ENCODE assay signal across 17 cellular contexts in genomic region chr19:40392123-40392522, GRCh38. TPM values are rescaled to one million over a fixed set of nuclear protein-coding genes. Genes with fewer than 3 reads are reported as not detected.
DNase-seq lines count a peak whose midpoint lies in the region; ATAC-seq, FAIRE-seq and TF ChIP-seq lines count a peak whose summit lies in the region.
"Had no signal": no experiment of that assay in that cellular context is flagged by ENCODE, and none has a peak within 500 bp of the region (broad histone marks: within the 10 kb centered on the region; RNA-seq: fewer than 3 reads in every experiment).

No MANE protein-coding gene starts in this region.

- in situ Hi-C loops in K562 (cut with MboI), result no loop called here

- no peak for TF ChIP-seq EP300 in K562 (IDR thresholded peaks at IDR 0.05; ENCODE audit: low read length)

- H3K4me1 ChIP-seq in HEK293 (ENCODE audit: control insufficient read depth, insufficient read depth, low read length), result no peaks in the 10 kb centered on the region
- peaks cover 6 to 40% of the 10 kb centered on the region in 2 experiments; a peak in 3 of 5 replicates for H3K4me1 ChIP-seq in K562 (replicated peaks in 1 of 2; ENCODE audit: control insufficient read depth in 2 of 2, insufficient read depth in 2 of 2, low read length in 2 of 2)
- no peaks in the 10 kb centered on the region for H3K4me1 ChIP-seq in osteoblast (ENCODE audit: insufficient read depth, low read length)
- peaks cover 13% of the 10 kb centered on the region for H3K4me1 ChIP-seq in upper lobe of right lung
- no peaks in the 10 kb centered on the region for H3K4me1 ChIP-seq in spleen

- H3K9ac ChIP-seq in K562 (ENCODE audit: insufficient read depth in 1 of 2, low read depth in 2 of 2, low read length in 2 of 2), result peak overlapping the region in 1 of 2 experiments; percentile 38; a peak in 1 of 4 replicates

- H3K36me3 ChIP-seq in HEK293 (ENCODE audit: control insufficient read depth in 2 of 2, insufficient read depth in 1 of 2, low read length in 2 of 2), result no peaks in the 10 kb centered on the region; a peak in 1 of 3 replicates
- no peaks in the 10 kb centered on the region for H3K36me3 ChIP-seq in K562 (ENCODE audit: control insufficient read depth, insufficient read depth, low read length)
- H3K36me3 ChIP-seq in osteoblast (ENCODE audit: insufficient read depth, low read length), result no peaks in the 10 kb centered on the region
- H3K36me3 ChIP-seq in upper lobe of right lung, result no peaks in the 10 kb centered on the region
- H3K36me3 ChIP-seq in spleen, result peaks cover 0 to under 1% (median 0%) of the 10 kb centered on the region in 6 donors
- H3K36me3 ChIP-seq: MG63 had no signal

- ATAC-seq in K562 (peak; percentile 30; the same call in 2 of the 3 replicates), upper lobe of right lung (no peak), GM21367 (IDR thresholded peaks at IDR 0.05; ENCODE audit: unreplicated experiment) (no peak), HG02642 (IDR thresholded peaks at IDR 0.05; ENCODE audit: poor library complexity, unreplicated experiment) (no peak)

- POLR2A ChIA-PET in HEK293 (lab: Yijun Ruan, JAX), result no interaction called here
- POLR2A ChIA-PET in K562 (lab: Yijun Ruan, JAX), result interaction anchor here (0.6 kb wide), 1 partner anchor 34 kb away, joined by 4 read pairs; the partner anchor contains the start of gene SERTAD1

- no peak overlapping the region for H3K4me3 ChIP-seq in HEK293 (ENCODE audit: low read depth, low read length)
- no peak overlapping the region for H3K4me3 ChIP-seq in K562
- H3K4me3 ChIP-seq in osteoblast (ENCODE audit: insufficient read depth, low read length), result no peak overlapping the region
- H3K4me3 ChIP-seq in upper lobe of right lung, result no peak overlapping the region
- H3K4me3 ChIP-seq in spleen, result no peak overlapping the region
- H3K4me3 ChIP-seq: MG63 had no signal

- no TSS peak for BruUV-seq in K562 (replicated peaks; lab: Mats Ljungman, UMichigan)

- no peak for TF ChIP-seq POLR2A in K562 (conservative IDR thresholded peaks at IDR 0.05)
- TF ChIP-seq POLR2A in spleen (IDR thresholded peaks at IDR 0.05), result no peak

- CTCF ChIA-PET in HEK293 (lab: Yijun Ruan, JAX), result interaction anchor here (0.6 kb wide), 3 partner anchors 8 to 1361 kb away, joined by 3 to 5 read pairs (median 4); no protein-coding TSS in a partner anchor
- CTCF ChIA-PET in K562 (lab: Yijun Ruan, JAX; ENCODE audit: low intra/inter-chr PET ratio), result no interaction called here

- 33% methylated on average over 5 of the region's 8 CpGs for WGBS in K562 (ENCODE audit: insufficient coverage, low coverage, missing lambda C conversion rate)
- WGBS in spleen, 5 donors, result 66 to 79% (median 74%) methylated on average over 8 of the region's 8 CpGs

- H3K79me2 ChIP-seq in K562 (ENCODE audit: control insufficient read depth, insufficient read depth, low read length) (no peaks in the 10 kb centered on the region), osteoblast (ENCODE audit: insufficient read depth, low read length) (no peaks in the 10 kb centered on the region)

- H3K9me3 ChIP-seq in HEK293 (ENCODE audit: control insufficient read depth, insufficient read depth, low read depth, low read length) (no peaks in the 10 kb centered on the region), K562 (replicated peaks; ENCODE audit: control insufficient read depth, insufficient read depth, low read depth, low read length) (no peaks in the 10 kb centered on the region), osteoblast (ENCODE audit: low read depth, low read length) (no peaks in the 10 kb centered on the region), upper lobe of right lung (no peaks in the 10 kb centered on the region), spleen (no peaks in the 10 kb centered on the region)
- H3K9me3 ChIP-seq: MG63 had no signal

- H4K20me1 ChIP-seq in K562 (replicated peaks; ENCODE audit: control insufficient read depth, insufficient read depth, low read length) (no peaks in the 10 kb centered on the region), osteoblast (ENCODE audit: insufficient read depth, low read length) (no peaks in the 10 kb centered on the region)

- DNase-seq in K562 (ENCODE audit: extremely low read depth in 1 of 4, low spot score in 3 of 4), result peak in 2 of 4 experiments; percentile 47 to 49
- DNase-seq in osteoblast (ENCODE audit: insufficient read length, low spot score, missing footprints), result peak; percentile 59
- no peak for DNase-seq in upper lobe of right lung
- DNase-seq in spleen, result no peak
- DNase-seq: COR-L47, DMS153, GDM1, Kasumi-1, MG63, NCI-H1048, NCI-H1436, NCI-H2029, NCI-H526 had no signal

- FAIRE-seq in K562 (lab: Jason Lieb, UNC), result peak; percentile 23
- FAIRE-seq: H54 had no signal

- TF ChIP-seq CTCF in HEK293 (tag by site-specific recombination; IDR thresholded peaks at IDR 0.05) (no peak), K562 (IDR thresholded peaks at IDR 0.05 in 2 of 3, conservative IDR thresholded peaks at IDR 0.05 in 1 of 3; ENCODE audit: insufficient read depth in 2 of 3, low read depth in 1 of 3, low read length in 3 of 3) (no peak), osteoblast (IDR thresholded peaks at IDR 0.05; ENCODE audit: extremely low read depth, low read depth, low read length) (no peak), upper lobe of right lung (IDR thresholded peaks at IDR 0.05) (no peak), spleen (IDR thresholded peaks at IDR 0.05 in 8 of 11, conservative IDR thresholded peaks at IDR 0.05 in 3 of 11) (no peak)

- H2AFZ ChIP-seq in K562 (ENCODE audit: low read depth, low read length), result peak overlapping the region; percentile 41; the same call in 1 of the 2 replicates
- H2AFZ ChIP-seq in osteoblast (ENCODE audit: low read length), result no peak overlapping the region

- H3K27ac ChIP-seq in HEK293 (ENCODE audit: extremely low read depth, low read depth, low read length) (0 out of 2 replicates have a peak overlapping the region, but pooled peaks have one; percentile 16), K562 (ENCODE audit: extremely low read depth, low read depth, low read length) (no peak overlapping the region), osteoblast (ENCODE audit: low read depth, low read length) (no peak overlapping the region), upper lobe of right lung (peak overlapping the region; percentile 51), spleen (no peak overlapping the region)

- intact Hi-C loops in K562 (cut with micrococcal nuclease), result no loop called here
- intact Hi-C loops in upper lobe of right lung (cut with DNase I), result no loop called here
- intact Hi-C loops in spleen (cut with DNase I; ENCODE audit: low total_unique reads), result no loop called here

- H3K4me2 ChIP-seq in K562 (ENCODE audit: insufficient read depth, low read length) (no peak overlapping the region), osteoblast (ENCODE audit: insufficient read depth, low read length) (no peak overlapping the region)

- H3K27me3 ChIP-seq in K562 (ENCODE audit: control insufficient read depth in 2 of 2, insufficient read depth in 2 of 2, low read length in 2 of 2), result peaks cover 15 to 34% of the 10 kb centered on the region in 2 experiments
- H3K27me3 ChIP-seq in osteoblast (ENCODE audit: insufficient read depth, low read length), result no peaks in the 10 kb centered on the region
- H3K27me3 ChIP-seq in upper lobe of right lung, result no peaks in the 10 kb centered on the region
- no peaks in the 10 kb centered on the region for H3K27me3 ChIP-seq in spleen (replicated peaks in 1 of 7)
- H3K27me3 ChIP-seq: MG63 had no signal

- H3K9me1 ChIP-seq in K562 (ENCODE audit: control insufficient read depth, insufficient read depth, low read length), result no peaks in the 10 kb centered on the region

- TF ChIP-seq RAD21 in K562 (CRISPR knock-in tag; conservative IDR thresholded peaks at IDR 0.05 in 1 of 2, IDR thresholded peaks at IDR 0.05 in 1 of 2), result no peak

RNA-seq across cellular contexts. Expression of gene HIPK4, which starts 2.1 kb away (rescaled TPM):
- total RNA-seq in K562 (2011; cell fraction: chromatin; rRNA removed; ENCODE audit: low replicate concordance), result not detected in 2 replicates
- 0.13 TPM in 1 of 2 replicates, not detected in the other for total RNA-seq in K562 (2011; cell fraction: nucleolus; rRNA removed)
- total RNA-seq in K562 (2011; cell fraction: nucleoplasm; rRNA removed), result 0.31 TPM in 1 of 2 replicates, not detected in the other
- total RNA-seq in K562 (2014; rRNA removed) (0.08 TPM in 1 of 2 replicates, not detected in the other), K562 (2014; rRNA removed; fragmentation: Illumina TruSeq; extraction: Trizol) (not detected in 2 replicates), K562 (2015; rRNA removed; fragmentation: Illumina TruSeq; extraction: Trizol) (not detected in 2 replicates), K562 (2021) (0.07 and 0.09 TPM in 2 replicates), osteoblast (0.29 and 0.36 TPM in 2 replicates), upper lobe of right lung (0.64 TPM), spleen (under 1 TPM in 1 of 7 donors, not detected in 6; 0.19 TPM)
- polyA plus RNA-seq in K562 (2011; rRNA removed) (0.06 TPM in 1 of 2 replicates, not detected in the other), K562 (2014; fragmentation: Illumina TruSeq; extraction: Trizol) (not detected in 2 replicates), K562 (2014; fragmentation: Nextera tagmentation; extraction: Ambion mirVana) (not detected), K562 (2014; rRNA removed) (0.05 TPM in 1 of 2 replicates, not detected in the other), spleen (under 1 TPM in 1 of 3 donors, not detected in 2; 0.08 TPM)
- polyA plus RNA-seq in K562 (2011; cell fraction: cytosol; rRNA removed), result 0.06 TPM in 2 replicates
- 0.10 TPM in 1 of 2 replicates, not detected in the other for polyA plus RNA-seq in K562 (2011; cell fraction: nucleus; rRNA removed)
- 0.08 and 0.10 TPM in 2 replicates for polyA plus RNA-seq in K562 (2012)
- not detected in 2 replicates for polyA minus RNA-seq in K562 (2011; rRNA and poly(A)+ RNA removed)
- polyA minus RNA-seq in K562 (2011; cell fraction: cytosol; rRNA and poly(A)+ RNA removed), result not detected in 2 replicates
- not detected in 2 replicates for polyA minus RNA-seq in K562 (2011; cell fraction: nucleus; rRNA and poly(A)+ RNA removed)

RNA-seq across cellular contexts. Expression of gene PRX, which starts 21.1 kb away (rescaled TPM):
- total RNA-seq in K562 (2011; cell fraction: chromatin; rRNA removed; ENCODE audit: low replicate concordance), result 1.8 and 4.5 TPM in 2 replicates
- total RNA-seq in K562 (2011; cell fraction: nucleolus; rRNA removed), result 2.7 and 2.8 TPM in 2 replicates
- 2.1 and 2.2 TPM in 2 replicates for total RNA-seq in K562 (2011; cell fraction: nucleoplasm; rRNA removed)
- total RNA-seq in K562 (2014; rRNA removed), result 2.8 and 3.8 TPM in 2 replicates
- 0.61 and 0.65 TPM in 2 replicates for total RNA-seq in K562 (2014; rRNA removed; fragmentation: Illumina TruSeq; extraction: Trizol)
- 1.8 and 2.0 TPM in 2 replicates for total RNA-seq in K562 (2015; rRNA removed; fragmentation: Illumina TruSeq; extraction: Trizol)
- 2.9 and 3.5 TPM in 2 replicates for total RNA-seq in K562 (2021)
- 1.5 and 1.7 TPM in 2 replicates for polyA plus RNA-seq in K562 (2011; rRNA removed)
- polyA plus RNA-seq in K562 (2011; cell fraction: cytosol; rRNA removed), result 1.4 and 1.7 TPM in 2 replicates
- 1.0 and 1.8 TPM in 2 replicates for polyA plus RNA-seq in K562 (2011; cell fraction: nucleus; rRNA removed)
- 2.5 and 4.5 TPM in 2 replicates for polyA plus RNA-seq in K562 (2012)
- polyA plus RNA-seq in K562 (2014; fragmentation: Illumina TruSeq; extraction: Trizol), result 1.3 and 2.1 TPM in 2 replicates
- not detected for polyA plus RNA-seq in K562 (2014; fragmentation: Nextera tagmentation; extraction: Ambion mirVana)
- 1.4 and 1.7 TPM in 2 replicates for polyA plus RNA-seq in K562 (2014; rRNA removed)
- polyA minus RNA-seq in K562 (2011; rRNA and poly(A)+ RNA removed), result 1.4 and 1.5 TPM in 2 replicates
- polyA minus RNA-seq in K562 (2011; cell fraction: cytosol; rRNA and poly(A)+ RNA removed), result 2.1 and 2.8 TPM in 2 replicates
- polyA minus RNA-seq in K562 (2011; cell fraction: nucleus; rRNA and poly(A)+ RNA removed), result 0.54 and 1.00 TPM in 2 replicates
- total RNA-seq in osteoblast, result 2.7 and 3.3 TPM in 2 replicates
- total RNA-seq in upper lobe of right lung, result 36.2 TPM
- 1 to 10 TPM; 1.7 to 3.4 (median 3.0) TPM for total RNA-seq in spleen
- polyA plus RNA-seq in spleen, result 1 to 10 TPM in 1 of 3 donors, under 1 TPM in 2; 0.50 to 1.8 (median 0.56) TPM

RNA-seq across cellular contexts. Expression of gene SERTAD1, which starts 33.7 kb away (rescaled TPM):
- 3.1 and 8.3 TPM in 2 replicates for total RNA-seq in K562 (2011; cell fraction: chromatin; rRNA removed; ENCODE audit: low replicate concordance)
- 10.3 and 11.0 TPM in 2 replicates for total RNA-seq in K562 (2011; cell fraction: nucleolus; rRNA removed)
- total RNA-seq in K562 (2011; cell fraction: nucleoplasm; rRNA removed), result 7.5 and 8.9 TPM in 2 replicates
- total RNA-seq in K562 (2014; rRNA removed) (8.1 and 10.9 TPM in 2 replicates), K562 (2014; rRNA removed; fragmentation: Illumina TruSeq; extraction: Trizol) (2.1 and 2.8 TPM in 2 replicates), K562 (2015; rRNA removed; fragmentation: Illumina TruSeq; extraction: Trizol) (4.9 and 5.5 TPM in 2 replicates), K562 (2021) (8.7 and 8.9 TPM in 2 replicates), osteoblast (15.2 and 15.3 TPM in 2 replicates), upper lobe of right lung (22.1 TPM), spleen (10 to 100 TPM in 6 of 7 donors, 1 to 10 TPM in 1; 9.8 to 19.7 (median 13.2) TPM)
- polyA plus RNA-seq in K562 (2011; rRNA removed) (6.1 and 6.8 TPM in 2 replicates), K562 (2014; fragmentation: Illumina TruSeq; extraction: Trizol) (2.3 and 5.0 TPM in 2 replicates), K562 (2014; fragmentation: Nextera tagmentation; extraction: Ambion mirVana) (under 1 TPM; 0.15 to 0.85 TPM), K562 (2014; rRNA removed) (6.7 TPM in 2 replicates), spleen (10 to 100 TPM in 1 of 3 donors, 1 to 10 TPM in 2; 8.5 to 14.9 (median 9.4) TPM)
- polyA plus RNA-seq in K562 (2011; cell fraction: cytosol; rRNA removed), result 7.4 and 18.7 TPM in 2 replicates
- 5.6 and 9.1 TPM in 2 replicates for polyA plus RNA-seq in K562 (2011; cell fraction: nucleus; rRNA removed)
- polyA plus RNA-seq in K562 (2012), result 6.7 and 8.9 TPM in 2 replicates
- polyA minus RNA-seq in K562 (2011; rRNA and poly(A)+ RNA removed), result 1.9 and 2.1 TPM in 2 replicates
- polyA minus RNA-seq in K562 (2011; cell fraction: cytosol; rRNA and poly(A)+ RNA removed), result 3.5 and 4.5 TPM in 2 replicates
- polyA minus RNA-seq in K562 (2011; cell fraction: nucleus; rRNA and poly(A)+ RNA removed), result 1.8 and 3.6 TPM in 2 replicates

RNA-seq across cellular contexts. Expression of gene PLD3, which starts 43.6 kb away (rescaled TPM):
- 107 and 382 TPM in 2 replicates for total RNA-seq in K562 (2011; cell fraction: chromatin; rRNA removed; ENCODE audit: low replicate concordance)
- total RNA-seq in K562 (2011; cell fraction: nucleolus; rRNA removed), result 428 and 489 TPM in 2 replicates
- total RNA-seq in K562 (2011; cell fraction: nucleoplasm; rRNA removed), result 273 and 275 TPM in 2 replicates
- 112 and 167 TPM in 2 replicates for total RNA-seq in K562 (2014; rRNA removed)
- total RNA-seq in K562 (2014; rRNA removed; fragmentation: Illumina TruSeq; extraction: Trizol), result 25.6 and 32.7 TPM in 2 replicates
- total RNA-seq in K562 (2015; rRNA removed; fragmentation: Illumina TruSeq; extraction: Trizol), result 63.5 and 72.9 TPM in 2 replicates
- total RNA-seq in K562 (2021), result 121 and 128 TPM in 2 replicates
- 72.7 and 167 TPM in 2 replicates for polyA plus RNA-seq in K562 (2011; rRNA removed)
- 103 and 259 TPM in 2 replicates for polyA plus RNA-seq in K562 (2011; cell fraction: cytosol; rRNA removed)
- 92.2 and 141 TPM in 2 replicates for polyA plus RNA-seq in K562 (2011; cell fraction: nucleus; rRNA removed)
- polyA plus RNA-seq in K562 (2012), result 172 and 394 TPM in 2 replicates
- polyA plus RNA-seq in K562 (2014; fragmentation: Illumina TruSeq; extraction: Trizol), result 79.3 and 129 TPM in 2 replicates
- 1 to 10 TPM; 2.3 to 5.8 TPM for polyA plus RNA-seq in K562 (2014; fragmentation: Nextera tagmentation; extraction: Ambion mirVana)
- 81.6 and 91.2 TPM in 2 replicates for polyA plus RNA-seq in K562 (2014; rRNA removed)
- 36.8 and 45.4 TPM in 2 replicates for polyA minus RNA-seq in K562 (2011; rRNA and poly(A)+ RNA removed)
- polyA minus RNA-seq in K562 (2011; cell fraction: cytosol; rRNA and poly(A)+ RNA removed), result 168 and 196 TPM in 2 replicates
- polyA minus RNA-seq in K562 (2011; cell fraction: nucleus; rRNA and poly(A)+ RNA removed), result 38.8 and 46.8 TPM in 2 replicates
- 136 and 239 TPM in 2 replicates for total RNA-seq in osteoblast
- total RNA-seq in upper lobe of right lung, result 432 TPM
- 100 to 1,000 TPM; 187 to 589 (median 326) TPM for total RNA-seq in spleen
- polyA plus RNA-seq in spleen, result 100 to 1,000 TPM in 1 of 3 donors, 10 to 100 TPM in 2; 61.3 to 120 (median 81.6) TPM

RNA-seq across cellular contexts. Expression of gene C19orf47, which starts 43.9 kb away (rescaled TPM):
- 54.6 and 104 TPM in 2 replicates for total RNA-seq in K562 (2011; cell fraction: chromatin; rRNA removed; ENCODE audit: low replicate concordance)
- 38.6 and 39.2 TPM in 2 replicates for total RNA-seq in K562 (2011; cell fraction: nucleolus; rRNA removed)
- 46.7 and 47.2 TPM in 2 replicates for total RNA-seq in K562 (2011; cell fraction: nucleoplasm; rRNA removed)
- total RNA-seq in K562 (2014; rRNA removed), result 15.8 and 18.7 TPM in 2 replicates
- total RNA-seq in K562 (2014; rRNA removed; fragmentation: Illumina TruSeq; extraction: Trizol), result 3.3 and 4.0 TPM in 2 replicates
- total RNA-seq in K562 (2015; rRNA removed; fragmentation: Illumina TruSeq; extraction: Trizol), result 9.6 and 11.0 TPM in 2 replicates
- 26.1 and 27.3 TPM in 2 replicates for total RNA-seq in K562 (2021)
- polyA plus RNA-seq in K562 (2011; rRNA removed), result 21.6 and 24.9 TPM in 2 replicates
- 20.1 and 41.9 TPM in 2 replicates for polyA plus RNA-seq in K562 (2011; cell fraction: cytosol; rRNA removed)
- 26.9 and 32.6 TPM in 2 replicates for polyA plus RNA-seq in K562 (2011; cell fraction: nucleus; rRNA removed)
- 14.8 and 15.2 TPM in 2 replicates for polyA plus RNA-seq in K562 (2012)
- polyA plus RNA-seq in K562 (2014; fragmentation: Illumina TruSeq; extraction: Trizol), result 15.2 and 18.3 TPM in 2 replicates
- polyA plus RNA-seq in K562 (2014; fragmentation: Nextera tagmentation; extraction: Ambion mirVana), result under 1 TPM; 0.08 to 0.66 TPM
- 14.7 and 20.5 TPM in 2 replicates for polyA plus RNA-seq in K562 (2014; rRNA removed)
- 25.2 and 45.6 TPM in 2 replicates for polyA minus RNA-seq in K562 (2011; rRNA and poly(A)+ RNA removed)
- polyA minus RNA-seq in K562 (2011; cell fraction: cytosol; rRNA and poly(A)+ RNA removed), result 13.1 and 23.2 TPM in 2 replicates
- polyA minus RNA-seq in K562 (2011; cell fraction: nucleus; rRNA and poly(A)+ RNA removed), result 12.1 and 14.4 TPM in 2 replicates
- 3.6 and 7.7 TPM in 2 replicates for total RNA-seq in osteoblast
- total RNA-seq in upper lobe of right lung, result 16.1 TPM
- 10 to 100 TPM; 10.2 to 21.9 (median 13.2) TPM for total RNA-seq in spleen
- 10 to 100 TPM in 1 of 3 donors, 1 to 10 TPM in 2; 8.2 to 14.7 (median 8.5) TPM for polyA plus RNA-seq in spleen

Comparison
In these comparisons a context has a peak if more than half of its experiments do, and no peak if none do; other contexts are left out.
1. H3K27ac ChIP-seq: peak in HEK293 (single experiment) and upper lobe of right lung (single experiment); none in K562 (single experiment), osteoblast (single experiment) and spleen (0 of 8).